In the genomic region with DNA sequence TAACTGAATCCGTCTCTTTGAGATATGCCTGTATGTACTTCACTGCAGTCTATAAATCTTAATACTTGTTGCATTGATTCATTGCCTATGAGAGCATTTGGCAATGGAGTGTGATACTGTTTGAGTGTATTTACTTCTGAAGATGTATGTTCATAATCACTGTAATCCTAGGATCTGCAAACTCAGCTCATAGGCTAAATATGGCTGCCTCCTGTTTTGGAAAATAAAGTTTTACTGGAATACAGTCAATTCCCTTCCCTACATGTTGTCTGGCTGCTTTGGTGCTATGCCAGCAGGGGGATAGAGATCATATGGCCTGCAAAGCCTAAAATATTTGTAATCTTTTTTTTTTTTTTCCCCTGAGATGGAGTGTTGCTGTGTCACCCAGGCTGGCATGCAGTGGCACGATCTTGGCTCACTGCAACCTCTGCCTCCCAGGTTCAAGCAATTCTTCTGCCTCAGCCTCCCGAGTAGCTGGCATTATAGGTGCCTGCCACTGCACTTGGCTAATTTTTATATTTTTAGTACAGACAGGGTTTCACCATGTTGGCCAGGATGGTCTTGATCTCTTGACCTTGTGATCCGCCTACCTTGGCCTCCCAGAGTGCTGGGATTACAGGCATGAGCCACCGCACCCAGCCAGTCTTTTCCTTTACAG, we compare ENCODE assay signal across 6 cellular contexts. TPM values are rescaled to one million over a fixed set of nuclear protein-coding genes. Genes with fewer than 3 reads are reported as not detected.
DNase-seq lines count a peak whose midpoint lies in the region; ATAC-seq and TF ChIP-seq lines count a peak whose summit lies in the region.
"Not testable (repeated sequence)": the region's sequence is repeated elsewhere in the genome, so short reads cannot be mapped to it uniquely, and the experiment has no call there.

No MANE protein-coding gene starts in this region.

- WGBS in psoas muscle, 3 donors = 22 to 55% (median 37%) methylated on average over 5 of the region's 5 CpGs

- H3K27me3 ChIP-seq in psoas muscle (ENCODE audit: insufficient read depth in 3 of 3, low read length in 2 of 3); skeletal muscle tissue (ENCODE audit: control insufficient read depth in 3 of 3, insufficient read depth in 3 of 3, low read length in 3 of 3): not testable (repeated sequence)

- peak overlapping the region; percentile 29 for H3K27ac Mint-ChIP-seq in T-helper 17 cell

- H3K4me1 ChIP-seq in HEK293 (ENCODE audit: control insufficient read depth, insufficient read depth, low read length); psoas muscle; skeletal muscle tissue (ENCODE audit: control insufficient read depth in 3 of 3, insufficient read depth in 3 of 3, low read length in 3 of 3): not testable (repeated sequence)

- H3K36me3 ChIP-seq in HEK293 (ENCODE audit: control insufficient read depth in 2 of 2, insufficient read depth in 1 of 2, low read length in 2 of 2) = peaks cover 18 to 89% of the 10 kb centered on the region in 2 experiments
- peaks cover 6 to 91% of the 10 kb centered on the region in 2 donors for H3K36me3 ChIP-seq in psoas muscle (ENCODE audit: insufficient read depth in 1 of 2, low read depth in 1 of 2)
- H3K36me3 ChIP-seq in skeletal muscle tissue (ENCODE audit: control insufficient read depth in 3 of 3, insufficient read depth in 3 of 3, low read length in 3 of 3) = peaks cover 16 to 50% (median 31%) of the 10 kb centered on the region in 3 donors

- peaks cover 20% of the 10 kb centered on the region for H3K4me1 Mint-ChIP-seq in T-helper 17 cell

- CTCF ChIA-PET in HEK293 (lab: Yijun Ruan, JAX) = not testable (repeated sequence)

- intact Hi-C loops in psoas muscle (cut with DNase I) = not testable (repeated sequence)

- H3K27ac ChIP-seq in HEK293 (ENCODE audit: extremely low read depth, low read depth, low read length) = not testable (repeated sequence)
- peak overlapping the region; percentile 43 for H3K27ac ChIP-seq in psoas muscle
- peak overlapping the region; percentile 27 for H3K27ac ChIP-seq in skeletal muscle tissue (ENCODE audit: low read depth, low read length)

- not testable (repeated sequence) for H3K9me3 ChIP-seq in HEK293 (ENCODE audit: control insufficient read depth, insufficient read depth, low read depth, low read length); T-helper 17 cell (ENCODE audit: control insufficient read depth, low read length, poor library complexity, severe bottlenecking); psoas muscle; skeletal muscle tissue (ENCODE audit: control insufficient read depth in 3 of 3, low read length in 3 of 3)

- DNase-seq in NCI-H1694 (lab: John Stamatoyannopoulos, UW) (peak; percentile 4), fibroblast of villous mesenchyme (ENCODE audit: low read depth) (peak; percentile 37)
- not testable (repeated sequence) for DNase-seq in T-helper 17 cell, psoas muscle

- POLR2A ChIA-PET in HEK293 (lab: Yijun Ruan, JAX) = interaction anchor here (0.7 kb wide), 1 partner anchor 40 kb away, joined by 3 read pairs; no protein-coding TSS in a partner anchor

- TF ChIP-seq CTCF in HEK293 (tag by site-specific recombination; IDR thresholded peaks at IDR 0.05); fibroblast of villous mesenchyme (IDR thresholded peaks at IDR 0.05; ENCODE audit: insufficient read depth, low read depth, low read length); psoas muscle (IDR thresholded peaks at IDR 0.05): not testable (repeated sequence)

- H3K4me3 Mint-ChIP-seq in T-helper 17 cell = not testable (repeated sequence)

- H3K36me3 Mint-ChIP-seq in T-helper 17 cell (ENCODE audit: low read depth) = peaks cover 10% of the 10 kb centered on the region

- H3K27me3 Mint-ChIP-seq in T-helper 17 cell = not testable (repeated sequence)

- not testable (repeated sequence) for H3K4me3 ChIP-seq in HEK293 (ENCODE audit: low read depth, low read length); fibroblast of villous mesenchyme (ENCODE audit: low read depth, low read length); psoas muscle; skeletal muscle tissue (ENCODE audit: low read length in 3 of 3)

- H3K9ac ChIP-seq in skeletal muscle tissue (ENCODE audit: low read depth in 1 of 3, low read length in 3 of 3) = not testable (repeated sequence)

- not testable (repeated sequence) for ATAC-seq in T-helper 17 cell
- peak in 3 of 4 donors; percentile 21 to 82 (median 28) for ATAC-seq in psoas muscle

TF ChIP-seq in HEK293, 187 proteins besides CTCF, POLR2A, EP300 and RAD21:
- 0 out of 2 replicates have a peak, but pooled peaks have one; percentile 17 for TF ChIP-seq SCRT2 (tag by site-specific recombination; IDR thresholded peaks at IDR 0.05)

RNA-seq across cellular contexts. Expression of gene U2SURP, which starts 30.5 kb away (rescaled TPM):
- total RNA-seq in T-helper 17 cell (100 to 1,000 TPM; 145 to 171 TPM), fibroblast of villous mesenchyme (76.0 and 86.4 TPM in 2 replicates), psoas muscle (10 to 100 TPM; 39.8 to 69.3 (median 53.3) TPM), skeletal muscle tissue (47.5 TPM)
- 10 to 100 TPM; 20.5 to 32.3 (median 25.7) TPM for polyA plus RNA-seq in psoas muscle
